In genomic region chr1:85149805-85150204, GRCh38 we compare ENCODE assay signal across 14 cellular contexts.
"Had no signal": no experiment of that assay in that cellular context is flagged by ENCODE, and none has a peak within 500 bp of the region (broad histone marks: within the 10 kb centered on the region; RNA-seq: fewer than 3 reads in every experiment).

No MANE protein-coding gene starts in this region.

- H3K27ac Mint-ChIP-seq: stimulated activated effector memory CD8-positive, alpha-beta T cell treated with anti-CD3 and anti-CD28 coated beads, Interleukin-12 subunit alpha, Interleukin-12 subunit beta, amount 100 ng/mL, for 72 hours; T-helper 17 cell; type B pancreatic cell had no signal

- DNase-seq: activated CD4-positive, alpha-beta T cell treated with anti-CD3 and anti-CD28 coated beads, Interleukin-2, amount 50 U/mL, for 1 hour; activated naive CD4-positive, alpha-beta T cell; activated T-cell treated with anti-CD3 and anti-CD28 coated beads, Interleukin-2, amount 50 U/mL, for 72 hours; caudate nucleus; cortex of kidney; effector CD8-positive, alpha-beta T cell; kidney; midbrain; small intestine; substantia nigra; T-helper 17 cell had no signal

- H3K27ac ChIP-seq: parathyroid adenoma had no signal

- ATAC-seq: stimulated activated effector memory CD8-positive, alpha-beta T cell treated with anti-CD3 and anti-CD28 coated beads, Interleukin-12 subunit alpha, Interleukin-12 subunit beta, amount 100 ng/mL, for 72 hours; T-helper 17 cell had no signal

- H3K27me3 Mint-ChIP-seq: T-helper 17 cell, type B pancreatic cell had no signal

- H3K9me3 Mint-ChIP-seq: activated T-cell treated with anti-CD3 and anti-CD28 coated beads, Interleukin-2, amount 50 U/mL, for 72 hours; stimulated activated effector memory CD8-positive, alpha-beta T cell treated with anti-CD3 and anti-CD28 coated beads, Interleukin-12 subunit alpha, Interleukin-12 subunit beta, amount 100 ng/mL, for 72 hours had no signal

- H3K4me3 Mint-ChIP-seq: stimulated activated effector memory CD8-positive, alpha-beta T cell treated with anti-CD3 and anti-CD28 coated beads, Interleukin-12 subunit alpha, Interleukin-12 subunit beta, amount 100 ng/mL, for 72 hours; T-helper 17 cell; type B pancreatic cell had no signal

- H3K36me3 Mint-ChIP-seq: stimulated activated effector memory CD8-positive, alpha-beta T cell treated with anti-CD3 and anti-CD28 coated beads, Interleukin-12 subunit alpha, Interleukin-12 subunit beta, amount 100 ng/mL, for 72 hours; type B pancreatic cell had no signal
